In the genomic region with DNA sequence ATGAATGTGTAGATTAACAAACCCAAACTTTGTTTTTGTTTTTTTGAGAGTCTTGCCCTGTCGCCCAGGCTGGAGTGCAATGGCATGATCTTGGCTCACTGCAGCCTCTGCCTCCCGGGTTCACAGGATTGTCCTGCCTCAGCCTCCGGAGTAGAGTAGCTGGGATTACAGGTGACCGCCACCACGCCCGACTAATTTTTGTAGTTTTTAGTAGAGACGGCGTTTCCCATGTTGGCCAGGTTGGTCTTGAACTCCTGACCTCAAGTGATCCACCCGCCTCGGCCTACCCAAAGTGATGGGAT, we compare ENCODE assay signal across 8 cellular contexts. TPM values are rescaled to one million over a fixed set of nuclear protein-coding genes. Genes with fewer than 3 reads are reported as not detected.
DNase-seq lines count a peak whose midpoint lies in the region; ATAC-seq, FAIRE-seq and TF ChIP-seq lines count a peak whose summit lies in the region.
"Not testable (repeated sequence)": the region's sequence is repeated elsewhere in the genome, so short reads cannot be mapped to it uniquely, and the experiment has no call there.

No MANE protein-coding gene starts in this region.

- H3K36me3 ChIP-seq in HEK293 (ENCODE audit: control insufficient read depth in 2 of 2, insufficient read depth in 1 of 2, low read length in 2 of 2) (peaks cover 25 to 27% of the 10 kb centered on the region in 2 experiments), SJSA1 (peaks cover 40% of the 10 kb centered on the region), H1 (ENCODE audit: control insufficient read depth in 2 of 4, insufficient read depth in 4 of 4, low read length in 3 of 4) (peaks cover 0 to 21% (median 5%) of the 10 kb centered on the region in 4 experiments; a peak in 3 of 8 replicates)

- not testable (repeated sequence) for H3K4ac ChIP-seq in H1 (replicated peaks; ENCODE audit: insufficient read length, low read depth, low read length)

- H3K23ac ChIP-seq in H1 (ENCODE audit: insufficient read length): not testable (repeated sequence)

- H3K18ac ChIP-seq in H1 (ENCODE audit: extremely low read depth, low read length): peak overlapping the region; percentile 62; the same call in 1 of the 2 replicates

- peaks cover 21% of the 10 kb centered on the region for H3K4me1 Mint-ChIP-seq in activated naive CD8-positive, alpha-beta T cell treated with anti-CD3 and anti-CD28 coated beads for 36 hours
- peaks cover 19% of the 10 kb centered on the region for H3K4me1 Mint-ChIP-seq in nephron
- H3K4me1 Mint-ChIP-seq in stimulated activated naive CD8-positive, alpha-beta T cell treated with anti-CD3 and anti-CD28 coated beads, Interleukin-15, amount 100 ng/mL, for 72 hours: peaks cover 27% of the 10 kb centered on the region

- peak overlapping the region; percentile 89; the same call in 1 of the 2 replicates for H2AFZ ChIP-seq in H1 (ENCODE audit: low read length)

- TF ChIP-seq EP300 in H1 (IDR thresholded peaks at IDR 0.05; ENCODE audit: borderline replicate concordance in 1 of 2, low read depth in 2 of 2, low read length in 2 of 2): not testable (repeated sequence)

- H4K20me1 ChIP-seq in H1 (replicated peaks in 1 of 2; ENCODE audit: control insufficient read depth in 1 of 2, insufficient read depth in 2 of 2, low read length in 2 of 2): not testable (repeated sequence)

- H3K79me1 ChIP-seq in H1 (ENCODE audit: low read depth, low read length): not testable (repeated sequence)

- peak overlapping the region; percentile 66 to 70 for H3K4me2 ChIP-seq in H1 (ENCODE audit: insufficient read depth in 1 of 2, low read depth in 2 of 2, low read length in 2 of 2)

- H2BK15ac ChIP-seq in H1 (ENCODE audit: low read length): not testable (repeated sequence)

- not testable (repeated sequence) for H4K91ac ChIP-seq in H1 (replicated peaks; ENCODE audit: insufficient read length, low read length)

- not testable (repeated sequence) for H3K4me1 ChIP-seq in HEK293 (ENCODE audit: control insufficient read depth, insufficient read depth, low read length)
- H3K4me1 ChIP-seq in SJSA1 (replicated peaks): peaks cover 18% of the 10 kb centered on the region
- peaks cover 3 to 12% (median 6%) of the 10 kb centered on the region in 4 experiments; a peak in 5 of 7 replicates for H3K4me1 ChIP-seq in H1 (replicated peaks in 1 of 4; ENCODE audit: control insufficient read depth in 3 of 4, insufficient read depth in 4 of 4, low read length in 3 of 4)

- peak overlapping the region; percentile 63; the same call in 1 of the 2 replicates for H4K8ac ChIP-seq in H1 (ENCODE audit: extremely low read depth, insufficient read depth, low read length)

- H2BK120ac ChIP-seq in H1 (replicated peaks; ENCODE audit: low read depth, low read length): not testable (repeated sequence)

- not testable (repeated sequence) for TF ChIP-seq POLR2A in H1 (IDR thresholded peaks at IDR 0.05; ENCODE audit: control extremely low read depth in 1 of 2, low read depth in 2 of 2, low read length in 2 of 2)

- peaks cover 10% of the 10 kb centered on the region; the same call in 1 of the 2 replicates for H3K9me3 ChIP-seq in AG04450 (ENCODE audit: control insufficient read depth, insufficient read depth, low read length)
- not testable (repeated sequence) for H3K9me3 ChIP-seq in HEK293 (ENCODE audit: control insufficient read depth, insufficient read depth, low read depth, low read length); SJSA1 (replicated peaks); H1 (ENCODE audit: insufficient read depth in 2 of 2, low read depth in 1 of 2, low read length in 1 of 2); iPS-18c (ENCODE audit: control insufficient read depth, insufficient read depth, low read length)

- not testable (repeated sequence) for H2AK5ac ChIP-seq in H1 (ENCODE audit: low read depth, low read length)

- H3K27ac Mint-ChIP-seq in activated naive CD8-positive, alpha-beta T cell treated with anti-CD3 and anti-CD28 coated beads for 36 hours: peak overlapping the region; percentile 98
- H3K27ac Mint-ChIP-seq in nephron: peak overlapping the region; percentile 95 to 100 (median 99)
- H3K27ac Mint-ChIP-seq in stimulated activated naive CD8-positive, alpha-beta T cell treated with anti-CD3 and anti-CD28 coated beads, Interleukin-15, amount 100 ng/mL, for 72 hours: peak overlapping the region; percentile 99 to 100

- ATAC-seq in stimulated activated naive CD8-positive, alpha-beta T cell treated with anti-CD3 and anti-CD28 coated beads, Interleukin-15, amount 100 ng/mL, for 72 hours: not testable (repeated sequence)

- H2BK5ac ChIP-seq in H1 (ENCODE audit: low read depth, low read length): peak overlapping the region; percentile 88

- not testable (repeated sequence) for H3K14ac ChIP-seq in H1 (ENCODE audit: insufficient read length)

- TF ChIP-seq RAD21 in H1 (IDR thresholded peaks at IDR 0.05 in 1 of 2, conservative IDR thresholded peaks at IDR 0.05 in 1 of 2; ENCODE audit: low read depth in 2 of 2, low read length in 2 of 2): not testable (repeated sequence)

- peak overlapping the region; percentile 34 for H4K5ac ChIP-seq in H1 (ENCODE audit: insufficient read length, low read depth, low read length)

- peak overlapping the region in 3 of 4 experiments; percentile 5 to 61 (median 17); a peak in 5 of 7 replicates for H3K9ac ChIP-seq in H1 (replicated peaks in 1 of 4; ENCODE audit: extremely low read depth in 1 of 4, low read depth in 3 of 4, low read length in 3 of 4)

- POLR2A ChIA-PET in AG04450 (lab: Yijun Ruan, JAX) (interaction anchor here (0.6 to 2.4 kb wide), 4 partner anchors 12 to 1214 kb away, joined by 3 to 31 read pairs (median 4); partner anchors contain the start of gene SLC35E3), HEK293 (lab: Yijun Ruan, JAX) (interaction anchor here (0.6 to 2.7 kb wide), 6 partner anchors 10 to 61 kb away, joined by 3 to 61 read pairs (median 4); partner anchors contain the start of gene SLC35E3), H1 (lab: Charles Lee; ENCODE audit: partially characterized antibody) (interaction anchor here (1.0 to 3.3 kb wide), 20 partner anchors 8 to 78 kb away, joined by 3 to 41 read pairs (median 5); partner anchors contain the start of gene SLC35E3)

- H3K4me3 Mint-ChIP-seq in activated naive CD8-positive, alpha-beta T cell treated with anti-CD3 and anti-CD28 coated beads for 36 hours: peak overlapping the region; percentile 93
- peak overlapping the region; percentile 96 to 100 (median 100) for H3K4me3 Mint-ChIP-seq in nephron
- H3K4me3 Mint-ChIP-seq in stimulated activated naive CD8-positive, alpha-beta T cell treated with anti-CD3 and anti-CD28 coated beads, Interleukin-15, amount 100 ng/mL, for 72 hours: peak overlapping the region; percentile 84 to 95

- H3K79me2 ChIP-seq in H1 (ENCODE audit: control insufficient read depth in 1 of 2, insufficient read depth in 2 of 2, low read length in 2 of 2): peaks cover 4 to 34% of the 10 kb centered on the region in 2 experiments; a peak in 3 of 4 replicates

- H2BK12ac ChIP-seq in H1 (ENCODE audit: low read depth, low read length): 0 out of 2 replicates have a peak overlapping the region, but pooled peaks have one; percentile 39

- not testable (repeated sequence) for DNase-seq in AG04450 (ENCODE audit: low read depth, low spot score); SJSA1 (ENCODE audit: low read depth in 1 of 2, low spot score in 2 of 2); activated naive CD8-positive, alpha-beta T cell treated with anti-CD3 and anti-CD28 coated beads for 36 hours; H1 (ENCODE audit: low read depth in 1 of 2, low spot score in 2 of 2); stimulated activated naive CD8-positive, alpha-beta T cell treated with anti-CD3 and anti-CD28 coated beads, Interleukin-15, amount 100 ng/mL, for 72 hours

- not testable (repeated sequence) for H2BK20ac ChIP-seq in H1 (ENCODE audit: low read length)

- H3K56ac ChIP-seq in H1 (replicated peaks; ENCODE audit: insufficient read length, low read depth, low read length): not testable (repeated sequence)

- not testable (repeated sequence) for TF ChIP-seq CTCF in AG04450 (IDR thresholded peaks at IDR 0.05; ENCODE audit: low read depth, low read length); HEK293 (tag by site-specific recombination; IDR thresholded peaks at IDR 0.05); H1 (IDR thresholded peaks at IDR 0.05; ENCODE audit: control extremely low read depth in 1 of 3, insufficient read depth in 1 of 3, low read depth in 1 of 3, low read length in 3 of 3); nephron (IDR thresholded peaks at IDR 0.05; ENCODE audit: unreplicated experiment in 3 of 3)

- H3K4me3 ChIP-seq in AG04450 (ENCODE audit: low read depth, low read length) (peak overlapping the region; percentile 97), HEK293 (ENCODE audit: low read depth, low read length) (peak overlapping the region; percentile 97), SJSA1 (peak overlapping the region; percentile 75), H1 (ENCODE audit: extremely low read depth in 1 of 4, insufficient read depth in 2 of 4, low read depth in 3 of 4, low read length in 4 of 4) (peak overlapping the region; percentile 46 to 97 (median 73)), iPS-18c (ENCODE audit: insufficient read depth, low read depth, low read length) (peak overlapping the region; percentile 97)

- not testable (repeated sequence) for H3K27me3 Mint-ChIP-seq in activated naive CD8-positive, alpha-beta T cell treated with anti-CD3 and anti-CD28 coated beads for 36 hours; nephron (ENCODE audit: low read depth); stimulated activated naive CD8-positive, alpha-beta T cell treated with anti-CD3 and anti-CD28 coated beads, Interleukin-15, amount 100 ng/mL, for 72 hours

- H3K27ac ChIP-seq in AG04450 (ENCODE audit: low read depth, low read length) (peak overlapping the region; percentile 77), HEK293 (ENCODE audit: extremely low read depth, low read depth, low read length) (peak overlapping the region; percentile 100), SJSA1 (peak overlapping the region; percentile 86), H1 (ENCODE audit: low read depth, low read length) (peak overlapping the region; percentile 19; the same call in 1 of the 2 replicates)

- H3K9me3 Mint-ChIP-seq in activated naive CD8-positive, alpha-beta T cell treated with anti-CD3 and anti-CD28 coated beads for 36 hours; nephron; stimulated activated naive CD8-positive, alpha-beta T cell treated with anti-CD3 and anti-CD28 coated beads, Interleukin-15, amount 100 ng/mL, for 72 hours: not testable (repeated sequence)

- H3K36me3 Mint-ChIP-seq in activated naive CD8-positive, alpha-beta T cell treated with anti-CD3 and anti-CD28 coated beads for 36 hours: peaks cover 32% of the 10 kb centered on the region
- H3K36me3 Mint-ChIP-seq in nephron (ENCODE audit: low read depth): peaks cover 23% of the 10 kb centered on the region

- 32% methylated on average over 10 of the region's 10 CpGs; no CpG with 5 or more reads in 1 of the 2 experiments for WGBS in H1 (ENCODE audit: extremely low coverage in 1 of 2, insufficient coverage in 1 of 2, insufficient read length in 1 of 2, insufficient replicate concordance in 2 of 2, low coverage in 1 of 2, low lambda C conversion rate in 2 of 2, missing lambda C conversion rate in 1 of 2), 2 experiments

- not testable (repeated sequence) for H3K27me3 ChIP-seq in AG04450 (ENCODE audit: control insufficient read depth, insufficient read depth, low read length); SJSA1 (replicated peaks); H1 (replicated peaks in 1 of 4; ENCODE audit: control insufficient read depth in 3 of 4, extremely low read depth in 1 of 4, insufficient read depth in 3 of 4, low read length in 3 of 4)

- CTCF ChIA-PET in AG04450 (lab: Charles Lee) (interaction anchor here (0.5 to 2.9 kb wide), 20 partner anchors 8 to 766 kb away, joined by 3 to 13 read pairs (median 4); partner anchors contain the start of gene MDM1), HEK293 (lab: Yijun Ruan, JAX) (interaction anchor here (1.0 to 1.5 kb wide), 4 partner anchors 7 to 68 kb away, joined by 3 to 7 read pairs (median 3); no protein-coding TSS in a partner anchor), H1 (lab: Charles Lee; ENCODE audit: partially characterized antibody) (interaction anchor here (0.7 to 2.2 kb wide), 3 partner anchors 21 to 198 kb away, joined by 3 to 14 read pairs (median 4); no protein-coding TSS in a partner anchor)

- not testable (repeated sequence) for H3K23me2 ChIP-seq in H1 (ENCODE audit: low read depth, low read length)

- FAIRE-seq in H1 (lab: Jason Lieb, UNC): not testable (repeated sequence)

RNA-seq across cellular contexts. Expression of gene MDM2, which starts 0.8 kb away (rescaled TPM):
- polyA plus RNA-seq in AG04450 (2011; rRNA removed) (75.0 and 82.2 TPM in 2 replicates), H1 (2011; rRNA removed) (15.1 and 16.3 TPM in 2 replicates)
- 158 and 267 TPM in 2 replicates for polyA minus RNA-seq in AG04450 (2011; rRNA and poly(A)+ RNA removed)
- 2,133 and 2,408 TPM in 2 replicates for total RNA-seq in SJSA1 (2014; rRNA removed; shearing (Covaris generic))
- 100 to 1,000 TPM; 152 to 158 TPM for total RNA-seq in activated naive CD8-positive, alpha-beta T cell treated with anti-CD3 and anti-CD28 coated beads for 36 hours
- total RNA-seq in H1 (2021; fragmentation: NEBNext Ultra II Directional; extraction: Animal tissue kit (Norgen Biotek cat#: 25700)): 115 and 134 TPM in 2 replicates
- 19.6 TPM for polyA plus RNA-seq in H1 (2011; cell fraction: cytosol; rRNA removed)
- polyA plus RNA-seq in H1 (2011; cell fraction: nucleus; rRNA removed): 19.2 TPM
- 19.4 to 58.6 TPM (median 26.0 TPM) in 4 replicates for polyA plus RNA-seq in H1 (2012, experiment 1 of 2)
- 2.7 TPM for polyA plus RNA-seq in H1 (2012, experiment 2 of 2)
- polyA plus RNA-seq in H1 (2013, experiment 1 of 2): 67.8 TPM
- 62.5 TPM for polyA plus RNA-seq in H1 (2013, experiment 2 of 2)
- 74.4 and 85.2 TPM in 2 replicates for polyA minus RNA-seq in H1 (2011; rRNA and poly(A)+ RNA removed)
- polyA minus RNA-seq in H1 (2011; cell fraction: cytosol; rRNA and poly(A)+ RNA removed): 66.8 TPM
- 108 TPM for polyA minus RNA-seq in H1 (2011; cell fraction: nucleus; rRNA and poly(A)+ RNA removed)

Comparison
In these comparisons a context has a peak if more than half of its experiments do, and no peak if none do; other contexts are left out.
1. H3K27ac ChIP-seq: peak in every context shown above with its lines; median percentile 100 in HEK293; 86 in SJSA1; 77 in AG04450; 19 in H1.
2. RNA of gene MDM2, which starts 0.8 kb away (total RNA-seq): 2,133 to 2,408 TPM in SJSA1; 152 to 158 TPM in activated naive CD8-positive, alpha-beta T cell treated with anti-CD3 and anti-CD28 coated beads for 36 hours and 115 to 134 TPM in H1; every median in the first group is over 10 times any median in the second.
3. Peak in every context shown above with its lines, with median percentiles within 50 percentile points of each other: H3K4me3 ChIP-seq, H3K27ac Mint-ChIP-seq and H3K4me3 Mint-ChIP-seq.